Comparison of ENCODE assay signal across 9 cellular contexts in the genomic region with DNA sequence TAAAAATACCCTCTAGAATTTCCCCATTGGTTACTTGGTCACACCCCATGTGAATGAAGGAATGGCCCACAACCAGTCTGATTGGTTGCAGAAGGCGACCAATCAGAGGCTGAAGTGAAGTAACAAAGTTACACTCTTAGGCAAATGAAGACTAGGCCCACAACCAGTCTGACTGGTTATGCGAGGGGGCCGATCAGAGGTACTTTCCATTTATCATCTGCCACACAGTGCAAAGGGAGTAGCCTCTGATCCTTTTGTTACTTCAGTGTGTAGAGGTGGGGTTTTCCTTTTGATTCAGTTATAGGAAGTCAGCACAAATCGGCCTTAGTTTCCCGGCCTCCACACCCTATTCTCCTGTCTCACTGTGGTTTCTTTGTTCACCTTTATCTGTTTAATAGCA.
DNase-seq lines count a peak whose midpoint lies in the region; ATAC-seq and TF ChIP-seq lines count a peak whose summit lies in the region.
"Had no signal": no experiment of that assay in that cellular context is flagged by ENCODE, and none has a peak within 500 bp of the region (broad histone marks: within the 10 kb centered on the region; RNA-seq: fewer than 3 reads in every experiment).

No MANE protein-coding gene starts in this region.

- H3K9me3 ChIP-seq in parathyroid adenoma (ENCODE audit: control insufficient read depth, low read length), result no peaks in the 10 kb centered on the region

- intact Hi-C loops in activated T-helper 2 cell treated with anti-CD3 and anti-CD28 coated beads, Interferon-gamma antibody, Interleukin-2, Interleukin-4, amounts not matched to agents 10 μg/mL and 5 μg/mL and 100 μg/mL, durations not matched to agents 14 hours and 24 hours and 36 hours (cut with micrococcal nuclease), result loop anchor here (1.0 to 10.0 kb wide), 5 partner anchors 58 to 204 kb away; no protein-coding TSS in a partner anchor

- H3K4me2 ChIP-seq in parathyroid adenoma (ENCODE audit: low read length), result peak overlapping the region; percentile 58

- H3K36me3 ChIP-seq in parathyroid adenoma (ENCODE audit: control insufficient read depth, insufficient read depth, low read length), result no peaks in the 10 kb centered on the region

- no peak for TF ChIP-seq CTCF in GM12865 (IDR thresholded peaks at IDR 0.05; ENCODE audit: insufficient read depth, low read depth, low read length, missing control alignments)
- TF ChIP-seq CTCF in parathyroid adenoma (IDR thresholded peaks at IDR 0.05), result no peak

- H3K27me3 Mint-ChIP-seq in activated T-helper 2 cell treated with anti-CD3 and anti-CD28 coated beads, Interferon-gamma antibody, Interleukin-2, Interleukin-4, amounts not matched to agents 10 μg/mL and 5 μg/mL and 100 μg/mL, durations not matched to agents 14 hours and 24 hours and 36 hours (ENCODE audit: low read depth), result no peaks in the 10 kb centered on the region
- H3K27me3 Mint-ChIP-seq: dendritic cell treated with granulocyte-macrophage colony-stimulating factor and Interleukin-4, amounts not matched to agents 40 ng/mL and 50 ng/mL, for 4 days had no signal

- peak overlapping the region; percentile 90 for H3K27ac ChIP-seq in parathyroid adenoma

- ATAC-seq in GM21381 (IDR thresholded peaks at IDR 0.05; ENCODE audit: unreplicated experiment) (peak; percentile 77), HG03571 (IDR thresholded peaks at IDR 0.05; ENCODE audit: unreplicated experiment) (peak; percentile 88)

- peaks cover 30% of the 10 kb centered on the region for H3K4me1 ChIP-seq in parathyroid adenoma

- peak; percentile 83 for DNase-seq in GM12865 (ENCODE audit: low read depth)
- peak; percentile 21 for DNase-seq in activated T-helper 2 cell treated with anti-CD3 and anti-CD28 coated beads, Interferon-gamma antibody, Interleukin-2, Interleukin-4, amounts not matched to agents 10 μg/mL and 5 μg/mL and 100 μg/mL, durations not matched to agents 14 hours and 24 hours and 36 hours (ENCODE audit: low spot score)
- DNase-seq in COR-L47 (lab: John Stamatoyannopoulos, UW), result no peak
- no peak for DNase-seq in epidermal melanocyte (ENCODE audit: insufficient read length, low spot score)
- DNase-seq in kidney glomerular epithelial cell (lab: John Stamatoyannopoulos, UW), result no peak

- H3K4me3 Mint-ChIP-seq in activated T-helper 2 cell treated with anti-CD3 and anti-CD28 coated beads, Interferon-gamma antibody, Interleukin-2, Interleukin-4, amounts not matched to agents 10 μg/mL and 5 μg/mL and 100 μg/mL, durations not matched to agents 14 hours and 24 hours and 36 hours (ENCODE audit: low read depth), result no peak overlapping the region
- H3K4me3 Mint-ChIP-seq: dendritic cell treated with granulocyte-macrophage colony-stimulating factor and Interleukin-4, amounts not matched to agents 40 ng/mL and 50 ng/mL, for 4 days had no signal

- H3K4me3 ChIP-seq in GM12865 (ENCODE audit: low read depth, low read length) (no peak overlapping the region), parathyroid adenoma (ENCODE audit: low read depth, low read length) (peak overlapping the region; percentile 12)

- H3K9ac ChIP-seq in parathyroid adenoma, result no peak overlapping the region

- peak overlapping the region; percentile 72 for H2AFZ ChIP-seq in parathyroid adenoma

- peaks cover 35% of the 10 kb centered on the region for H3K4me1 Mint-ChIP-seq in activated T-helper 2 cell treated with anti-CD3 and anti-CD28 coated beads, Interferon-gamma antibody, Interleukin-2, Interleukin-4, amounts not matched to agents 10 μg/mL and 5 μg/mL and 100 μg/mL, durations not matched to agents 14 hours and 24 hours and 36 hours (ENCODE audit: low read depth)

- peaks cover 4% of the 10 kb centered on the region for H3K36me3 Mint-ChIP-seq in activated T-helper 2 cell treated with anti-CD3 and anti-CD28 coated beads, Interferon-gamma antibody, Interleukin-2, Interleukin-4, amounts not matched to agents 10 μg/mL and 5 μg/mL and 100 μg/mL, durations not matched to agents 14 hours and 24 hours and 36 hours (ENCODE audit: low read depth)

- H3K27me3 ChIP-seq in parathyroid adenoma (ENCODE audit: control insufficient read depth, insufficient read depth, low read length), result no peaks in the 10 kb centered on the region

- no peaks in the 10 kb centered on the region for H3K9me3 Mint-ChIP-seq in activated T-helper 2 cell treated with anti-CD3 and anti-CD28 coated beads, Interferon-gamma antibody, Interleukin-2, Interleukin-4, amounts not matched to agents 10 μg/mL and 5 μg/mL and 100 μg/mL, durations not matched to agents 14 hours and 24 hours and 36 hours
- H3K9me3 Mint-ChIP-seq: dendritic cell treated with granulocyte-macrophage colony-stimulating factor and Interleukin-4, amounts not matched to agents 40 ng/mL and 50 ng/mL, for 4 days had no signal

- peak overlapping the region; percentile 79 for H3K27ac Mint-ChIP-seq in activated T-helper 2 cell treated with anti-CD3 and anti-CD28 coated beads, Interferon-gamma antibody, Interleukin-2, Interleukin-4, amounts not matched to agents 10 μg/mL and 5 μg/mL and 100 μg/mL, durations not matched to agents 14 hours and 24 hours and 36 hours

- H3K79me2 ChIP-seq in parathyroid adenoma, result no peaks in the 10 kb centered on the region

Comparison
In these comparisons a context has a peak if more than half of its experiments do, and no peak if none do; other contexts are left out.
1. DNase-seq: peak in GM12865 (single experiment) and activated T-helper 2 cell treated with anti-CD3 and anti-CD28 coated beads, Interferon-gamma antibody, Interleukin-2, Interleukin-4, amounts not matched to agents 10 μg/mL and 5 μg/mL and 100 μg/mL, durations not matched to agents 14 hours and 24 hours and 36 hours (single experiment); none in COR-L47 (single experiment), epidermal melanocyte (single experiment) and kidney glomerular epithelial cell (single experiment).